Comparison of ENCODE assay signal across 16 cellular contexts in genomic region chr19:38262585-38263268, GRCh38. TPM values are rescaled to one million over a fixed set of nuclear protein-coding genes. Genes with fewer than 3 reads are reported as not detected.
DNase-seq lines count a peak whose midpoint lies in the region; ATAC-seq and TF ChIP-seq lines count a peak whose summit lies in the region.
"Had no signal": no experiment of that assay in that cellular context is flagged by ENCODE, and none has a peak within 500 bp of the region (broad histone marks: within the 10 kb centered on the region; RNA-seq: fewer than 3 reads in every experiment).

No MANE protein-coding gene starts in this region.

- peak overlapping the region; percentile 13 for H3K27ac Mint-ChIP-seq in stimulated activated naive CD8-positive, alpha-beta T cell treated with anti-CD3 and anti-CD28 coated beads, Interleukin-15, Interleukin-2, amounts not matched to agents 100 ng/mL and 50 ng/mL, for 24 hours

- TF ChIP-seq POLR2A in gastroesophageal sphincter (IDR thresholded peaks at IDR 0.05) (no peak), right lobe of liver (IDR thresholded peaks at IDR 0.05) (no peak)

- DNase-seq in stimulated activated naive CD8-positive, alpha-beta T cell treated with anti-CD3 and anti-CD28 coated beads, Interleukin-15, Interleukin-2, amounts not matched to agents 100 U/mL and 50 U/mL, for 24 hours, result no peak
- DNase-seq in SW480 (ENCODE audit: low spot score) (peak; percentile 39), kidney tubule cell (ENCODE audit: low spot score) (peak; percentile 40), amniotic stem cell (lab: John Stamatoyannopoulos, UW) (no peak), cardiac septum (ENCODE audit: low spot score) (no peak), right lobe of liver (no peak)
- DNase-seq: activated CD4-positive, alpha-beta T cell treated with anti-CD3 and anti-CD28 coated beads, Interleukin-2, amount 50 U/mL, for 4 hours; DMS79 treated with DMSO at 0.1 percent for 48 hours; foreskin fibroblast; NCI-H2081; nucleus accumbens; T-helper 9 cell had no signal

- ATAC-seq in stimulated activated naive CD8-positive, alpha-beta T cell treated with anti-CD3 and anti-CD28 coated beads, Interleukin-15, Interleukin-2, amounts not matched to agents 100 U/mL and 50 U/mL, for 24 hours, result no peak
- ATAC-seq in gastroesophageal sphincter (no peak), right lobe of liver (no peak)
- ATAC-seq: Right ventricle myocardium inferior had no signal

- H3K4me3 ChIP-seq in gastroesophageal sphincter, result no peak overlapping the region
- no peak overlapping the region for H3K4me3 ChIP-seq in right lobe of liver

- no peaks in the 10 kb centered on the region for H3K36me3 Mint-ChIP-seq in stimulated activated naive CD8-positive, alpha-beta T cell treated with anti-CD3 and anti-CD28 coated beads, Interleukin-15, Interleukin-2, amounts not matched to agents 100 ng/mL and 50 ng/mL, for 24 hours (ENCODE audit: low read depth)

- H3K9me3 ChIP-seq in gastroesophageal sphincter (no peaks in the 10 kb centered on the region), right lobe of liver (no peaks in the 10 kb centered on the region)

- H3K27me3 Mint-ChIP-seq in stimulated activated naive CD8-positive, alpha-beta T cell treated with anti-CD3 and anti-CD28 coated beads, Interleukin-15, Interleukin-2, amounts not matched to agents 100 ng/mL and 50 ng/mL, for 24 hours, result peaks cover 4% of the 10 kb centered on the region

- H3K27me3 ChIP-seq in gastroesophageal sphincter (peaks cover 30% of the 10 kb centered on the region), right lobe of liver (no peaks in the 10 kb centered on the region)

- H3K36me3 ChIP-seq in gastroesophageal sphincter (no peaks in the 10 kb centered on the region), right lobe of liver (no peaks in the 10 kb centered on the region)

- WGBS in gastroesophageal sphincter (ENCODE audit: low coverage in 1 of 2), 2 donors, result 92 to 97% methylated on average over 5 to 6 of the region's 7 CpGs
- WGBS in right lobe of liver (ENCODE audit: insufficient coverage, low coverage, low lambda C conversion rate, missing lambda C conversion rate), result 99% methylated on average over 6 of the region's 7 CpGs

- H3K4me1 ChIP-seq in gastroesophageal sphincter, result peaks cover 0 to 16% (median 11%) of the 10 kb centered on the region in 3 donors
- H3K4me1 ChIP-seq in right lobe of liver, result peaks cover 0 to 7% (median 0%) of the 10 kb centered on the region in 4 donors

- TF ChIP-seq EP300 in gastroesophageal sphincter (IDR thresholded peaks at IDR 0.05), result no peak

- no peak overlapping the region for H3K4me3 Mint-ChIP-seq in stimulated activated naive CD8-positive, alpha-beta T cell treated with anti-CD3 and anti-CD28 coated beads, Interleukin-15, Interleukin-2, amounts not matched to agents 100 ng/mL and 50 ng/mL, for 24 hours

- peaks cover 38% of the 10 kb centered on the region for H3K4me1 Mint-ChIP-seq in stimulated activated naive CD8-positive, alpha-beta T cell treated with anti-CD3 and anti-CD28 coated beads, Interleukin-15, Interleukin-2, amounts not matched to agents 100 ng/mL and 50 ng/mL, for 24 hours (ENCODE audit: low read depth)

- H3K27ac ChIP-seq in gastroesophageal sphincter (no peak overlapping the region), right lobe of liver (no peak overlapping the region)

- no peak for TF ChIP-seq CTCF in gastroesophageal sphincter (IDR thresholded peaks at IDR 0.05)
- no peak for TF ChIP-seq CTCF in right lobe of liver (IDR thresholded peaks at IDR 0.05)

- intact Hi-C loops in cardiac septum (cut with DNase I), result no loop called here
- intact Hi-C loops in right lobe of liver (cut with DNase I), result no loop called here

- H3K9me3 Mint-ChIP-seq in stimulated activated naive CD8-positive, alpha-beta T cell treated with anti-CD3 and anti-CD28 coated beads, Interleukin-15, Interleukin-2, amounts not matched to agents 100 ng/mL and 50 ng/mL, for 24 hours, result no peaks in the 10 kb centered on the region

RNA-seq across cellular contexts. Expression of gene SPINT2, which starts 1.6 kb away (rescaled TPM):
- 10 to 100 TPM in 2 of 4 donors, 1 to 10 TPM in 2; 2.1 to 51.7 (median 10.9) TPM for total RNA-seq in gastroesophageal sphincter
- 17.3 TPM for total RNA-seq in cardiac septum
- total RNA-seq in right lobe of liver, result 10 to 100 TPM in 1 of 6 experiments, 1 to 10 TPM in 5; 3.5 to 19.1 (median 6.2) TPM

RNA-seq across cellular contexts. Expression of gene PPP1R14A, which starts 6.6 kb away (rescaled TPM):
- total RNA-seq in gastroesophageal sphincter, result 100 to 1,000 TPM; 226 to 468 (median 332) TPM
- total RNA-seq in cardiac septum, result 23.9 TPM
- 1 to 10 TPM; 2.7 to 8.7 (median 6.7) TPM for total RNA-seq in right lobe of liver

RNA-seq across cellular contexts. Expression of gene DPF1, which starts 38.7 kb away (rescaled TPM):
- total RNA-seq in gastroesophageal sphincter (not detected), cardiac septum (0.51 TPM), right lobe of liver (not detected)
- total RNA-seq: bronchial epithelial cell had no signal

RNA-seq across cellular contexts. Expression of gene C19orf33, which starts 41.3 kb away (rescaled TPM):
- total RNA-seq in gastroesophageal sphincter (10 to 100 TPM in 1 of 4 donors, 1 to 10 TPM in 2, not detected in 1; 4.7 to 48.7 (median 7.9) TPM), cardiac septum (2.0 TPM), right lobe of liver (1 to 10 TPM in 1 of 6 experiments, not detected in 5; 1.8 TPM)

RNA-seq across cellular contexts. Expression of gene YIF1B, which starts 53.0 kb away (rescaled TPM):
- 10 to 100 TPM; 14.0 to 20.7 (median 17.1) TPM for total RNA-seq in gastroesophageal sphincter
- total RNA-seq in cardiac septum, result 27.6 TPM
- total RNA-seq in right lobe of liver, result 10 to 100 TPM; 26.3 to 69.7 (median 42.0) TPM

Comparison
In these comparisons a context has a peak if more than half of its experiments do, and no peak if none do; other contexts are left out.
1. DNase-seq: peak in SW480 (single experiment) and kidney tubule cell (single experiment); none in stimulated activated naive CD8-positive, alpha-beta T cell treated with anti-CD3 and anti-CD28 coated beads, Interleukin-15, Interleukin-2, amounts not matched to agents 100 U/mL and 50 U/mL, for 24 hours (single experiment), amniotic stem cell (single experiment), cardiac septum (single experiment) and right lobe of liver (0 of 3).